ENCODE assay signal across 1 cellular context in genomic region chr17:28750178-28751047, GRCh38.
TF ChIP-seq lines count a peak whose summit lies in the region.

No MANE protein-coding gene starts in this region.

TF ChIP-seq in H1, 55 proteins besides CTCF, POLR2A, EP300 and RAD21:
- no peak for TF ChIP-seq KDM5A (IDR thresholded peaks at IDR 0.05; ENCODE audit: low read length)
- no peak for TF ChIP-seq SP1 (IDR thresholded peaks at IDR 0.05; ENCODE audit: low read depth, low read length)
- TF ChIP-seq BCL11A (IDR thresholded peaks at IDR 0.05; ENCODE audit: low read depth in 2 of 2, low read length in 2 of 2) = no peak
- TF ChIP-seq TBP (IDR thresholded peaks at IDR 0.05; ENCODE audit: low read depth, low read length) = peak; percentile 52
- TF ChIP-seq SP4 (IDR thresholded peaks at IDR 0.05; ENCODE audit: low read length) = no peak; the same call in 1 of the 2 replicates
- TF ChIP-seq POLR2AphosphoS5 (IDR thresholded peaks at IDR 0.05; ENCODE audit: low read depth, low read length) = peak; percentile 80
- peak; percentile 20; the same call in 1 of the 2 replicates for TF ChIP-seq MAFK (IDR thresholded peaks at IDR 0.05; ENCODE audit: low read depth, low read length)
- TF ChIP-seq KDM1A (IDR thresholded peaks at IDR 0.05; ENCODE audit: borderline replicate concordance, low read length) = no peak
- TF ChIP-seq BRCA1 (IDR thresholded peaks at IDR 0.05; ENCODE audit: low read depth, low read length) = no peak
- TF ChIP-seq TCF12 (IDR thresholded peaks at IDR 0.05; ENCODE audit: low read depth, low read length) = 0 out of 2 replicates have a peak, but pooled peaks have one; percentile 16
- no peak for TF ChIP-seq CBX8 (IDR thresholded peaks at IDR 0.05; ENCODE audit: borderline replicate concordance, low read depth, low read length)
- TF ChIP-seq SIN3A (conservative IDR thresholded peaks at IDR 0.05 in 1 of 2, IDR thresholded peaks at IDR 0.05 in 1 of 2; ENCODE audit: low read depth in 1 of 2, low read length in 2 of 2) = peak in 1 of 2 experiments; percentile 87; a peak in 2 of 4 replicates
- TF ChIP-seq SUZ12 (IDR thresholded peaks at IDR 0.05; ENCODE audit: low read length) = no peak
- TF ChIP-seq ATF3 (IDR thresholded peaks at IDR 0.05; ENCODE audit: insufficient read depth, low read depth, low read length) = 0 out of 2 replicates have a peak, but pooled peaks have one; percentile 38
- TF ChIP-seq, protein P1, sequence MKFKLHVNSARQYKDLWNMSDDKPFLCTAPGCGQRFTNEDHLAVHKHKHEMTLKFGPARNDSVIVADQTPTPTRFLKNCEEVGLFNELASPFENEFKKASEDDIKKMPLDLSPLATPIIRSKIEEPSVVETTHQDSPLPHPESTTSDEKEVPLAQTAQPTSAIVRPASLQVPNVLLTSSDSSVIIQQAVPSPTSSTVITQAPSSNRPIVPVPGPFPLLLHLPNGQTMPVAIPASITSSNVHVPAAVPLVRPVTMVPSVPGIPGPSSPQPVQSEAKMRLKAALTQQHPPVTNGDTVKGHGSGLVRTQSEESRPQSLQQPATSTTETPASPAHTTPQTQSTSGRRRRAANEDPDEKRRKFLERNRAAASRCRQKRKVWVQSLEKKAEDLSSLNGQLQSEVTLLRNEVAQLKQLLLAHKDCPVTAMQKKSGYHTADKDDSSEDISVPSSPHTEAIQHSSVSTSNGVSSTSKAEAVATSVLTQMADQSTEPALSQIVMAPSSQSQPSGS (IDR thresholded peaks at IDR 0.05; ENCODE audit: low read length) = 0 out of 2 replicates have a peak, but pooled peaks have one; percentile 68
- TF ChIP-seq SP2 (IDR thresholded peaks at IDR 0.05; ENCODE audit: low read length) = no peak
- TF ChIP-seq HDAC2 (IDR thresholded peaks at IDR 0.05; ENCODE audit: borderline replicate concordance in 1 of 2, low read depth in 2 of 2, low read length in 2 of 2) = no peak
- TF ChIP-seq, protein P2, sequence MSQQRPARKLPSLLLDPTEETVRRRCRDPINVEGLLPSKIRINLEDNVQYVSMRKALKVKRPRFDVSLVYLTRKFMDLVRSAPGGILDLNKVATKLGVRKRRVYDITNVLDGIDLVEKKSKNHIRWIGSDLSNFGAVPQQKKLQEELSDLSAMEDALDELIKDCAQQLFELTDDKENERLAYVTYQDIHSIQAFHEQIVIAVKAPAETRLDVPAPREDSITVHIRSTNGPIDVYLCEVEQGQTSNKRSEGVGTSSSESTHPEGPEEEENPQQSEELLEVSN (IDR thresholded peaks at IDR 0.05) = no peak
- peak; percentile 47 for TF ChIP-seq TAF7 (optimal IDR thresholded peaks at IDR 0.05; ENCODE audit: borderline replicate concordance, low read depth, low read length)
- peak; percentile 68 for TF ChIP-seq JUND (IDR thresholded peaks at IDR 0.05; ENCODE audit: low read length)
- TF ChIP-seq CREB1 (IDR thresholded peaks at IDR 0.05) = peak; percentile 65; the same call in 1 of the 2 replicates
